In the genomic region with DNA sequence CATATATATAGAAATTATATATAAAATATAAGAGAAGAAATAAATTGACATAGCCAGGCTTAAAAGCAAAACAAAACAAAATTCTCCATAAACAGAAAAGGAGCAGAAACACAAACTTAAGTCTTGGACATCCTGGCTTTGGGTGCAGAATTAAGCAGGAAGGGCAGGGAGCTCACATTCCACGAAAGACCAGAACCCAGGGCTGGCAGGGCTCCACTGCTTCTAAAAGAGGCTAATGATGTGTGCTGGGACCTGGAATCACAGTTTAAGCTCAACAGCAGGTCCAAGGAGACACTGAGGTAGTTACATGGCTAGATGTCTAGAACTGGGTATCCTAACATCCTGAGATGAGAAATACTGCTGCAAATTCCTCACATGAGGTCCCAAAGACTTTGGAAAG, we compare ENCODE assay signal across 1 cellular context.
TF ChIP-seq lines count a peak whose summit lies in the region.

No MANE protein-coding gene starts in this region.

TF ChIP-seq in IMR-90, 13 proteins besides CTCF, POLR2A, EP300 and RAD21:
- no peak for TF ChIP-seq MAFK (IDR thresholded peaks at IDR 0.05; ENCODE audit: low read depth, low read length)
- TF ChIP-seq SMC3 (IDR thresholded peaks at IDR 0.05; ENCODE audit: low read depth, low read length): no peak
- TF ChIP-seq BHLHE40 (IDR thresholded peaks at IDR 0.05; ENCODE audit: low read depth, low read length): no peak
- TF ChIP-seq RCOR1 (IDR thresholded peaks at IDR 0.05; ENCODE audit: insufficient replicate concordance, low read length): no peak
- no peak for TF ChIP-seq USF2 (IDR thresholded peaks at IDR 0.05; ENCODE audit: low read depth, low read length)
- no peak for TF ChIP-seq FOS (IDR thresholded peaks at IDR 0.05; ENCODE audit: low read depth, low read length)
- TF ChIP-seq MAZ (IDR thresholded peaks at IDR 0.05; ENCODE audit: borderline replicate concordance, low read depth, low read length): no peak
- TF ChIP-seq NFE2L2 (IDR thresholded peaks at IDR 0.05; ENCODE audit: low read depth, low read length): no peak
- TF ChIP-seq, protein P1, sequence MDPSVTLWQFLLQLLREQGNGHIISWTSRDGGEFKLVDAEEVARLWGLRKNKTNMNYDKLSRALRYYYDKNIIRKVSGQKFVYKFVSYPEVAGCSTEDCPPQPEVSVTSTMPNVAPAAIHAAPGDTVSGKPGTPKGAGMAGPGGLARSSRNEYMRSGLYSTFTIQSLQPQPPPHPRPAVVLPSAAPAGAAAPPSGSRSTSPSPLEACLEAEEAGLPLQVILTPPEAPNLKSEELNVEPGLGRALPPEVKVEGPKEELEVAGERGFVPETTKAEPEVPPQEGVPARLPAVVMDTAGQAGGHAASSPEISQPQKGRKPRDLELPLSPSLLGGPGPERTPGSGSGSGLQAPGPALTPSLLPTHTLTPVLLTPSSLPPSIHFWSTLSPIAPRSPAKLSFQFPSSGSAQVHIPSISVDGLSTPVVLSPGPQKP (IDR thresholded peaks at IDR 0.05; ENCODE audit: borderline replicate concordance, low read depth, low read length): no peak
- no peak for TF ChIP-seq CHD1 (IDR thresholded peaks at IDR 0.05; ENCODE audit: low read depth, low read length)
- TF ChIP-seq MXI1 (IDR thresholded peaks at IDR 0.05; ENCODE audit: borderline replicate concordance, low read depth, low read length): no peak
- no peak for TF ChIP-seq RFX5 (IDR thresholded peaks at IDR 0.05; ENCODE audit: low read depth, low read length)
